In genomic region chr11:75482931-75483469, GRCh38 we compare ENCODE assay signal across 21 cellular contexts.
"Had no signal": no experiment of that assay in that cellular context is flagged by ENCODE, and none has a peak within 500 bp of the region (broad histone marks: within the 10 kb centered on the region; RNA-seq: fewer than 3 reads in every experiment).

No MANE protein-coding gene starts in this region.

- H3K4me3 Mint-ChIP-seq: activated CD8-positive, alpha-beta memory T cell treated with anti-CD3 and anti-CD28 coated beads, Interleukin-2, amount 10 ng/mL, durations not matched to agents 7 days and 5 days; activated naive CD8-positive, alpha-beta T cell; endodermal cell; natural killer cell treated with Interleukin-12 subunit alpha and Interleukin-12 subunit beta and Interleukin-15 and Interleukin-18, amount 100 ng/mL, for 72 hours; stimulated activated naive CD8-positive, alpha-beta T cell treated with anti-CD3 and anti-CD28 coated beads, Interleukin-15, amount 100 ng/mL, for 72 hours had no signal

- H3K9me3 ChIP-seq: breast epithelium, gastrocnemius medialis, heart right ventricle, left lung, psoas muscle, SK-N-SH, spleen, upper lobe of left lung had no signal

- H3K4me1 ChIP-seq: breast epithelium, left lung, upper lobe of left lung had no signal

- H3K9me3 Mint-ChIP-seq: endodermal cell; natural killer cell treated with Interleukin-12 subunit alpha and Interleukin-12 subunit beta and Interleukin-15 and Interleukin-18, amount 100 ng/mL, for 72 hours; stimulated activated naive CD8-positive, alpha-beta T cell treated with anti-CD3 and anti-CD28 coated beads, Interleukin-15, amount 100 ng/mL, for 72 hours had no signal

- ATAC-seq: activated CD8-positive, alpha-beta memory T cell treated with anti-CD3 and anti-CD28 coated beads, Interleukin-2, amount 10 ng/mL, durations not matched to agents 7 days and 5 days; gastrocnemius medialis; heart right ventricle; left lung; natural killer cell treated with Interleukin-12 subunit alpha and Interleukin-12 subunit beta and Interleukin-15 and Interleukin-18, amount 100 ng/mL, for 72 hours; psoas muscle; sciatic nerve; stimulated activated naive CD8-positive, alpha-beta T cell treated with anti-CD3 and anti-CD28 coated beads, Interleukin-15, amount 100 ng/mL, for 72 hours had no signal

- H3K4me1 Mint-ChIP-seq: endodermal cell; stimulated activated naive CD8-positive, alpha-beta T cell treated with anti-CD3 and anti-CD28 coated beads, Interleukin-15, amount 100 ng/mL, for 72 hours had no signal

- H3K36me3 Mint-ChIP-seq: activated CD8-positive, alpha-beta memory T cell treated with anti-CD3 and anti-CD28 coated beads, Interleukin-2, amount 10 ng/mL, durations not matched to agents 7 days and 5 days; activated naive CD8-positive, alpha-beta T cell; natural killer cell treated with Interleukin-12 subunit alpha and Interleukin-12 subunit beta and Interleukin-15 and Interleukin-18, amount 100 ng/mL, for 72 hours had no signal

- H3K27me3 ChIP-seq: breast epithelium, gastrocnemius medialis, heart right ventricle, left lung, spleen, upper lobe of left lung had no signal

- DNase-seq: activated CD4-positive, alpha-beta T cell treated with anti-CD3 and anti-CD28 coated beads, Interleukin-2, amount 50 U/mL, for 48 hours; activated CD4-positive, CD25-positive, alpha-beta regulatory T cell treated with anti-CD3 and anti-CD28 coated beads, Interleukin-2, amount 50 U/mL, for 72 hours; activated CD8-positive, alpha-beta memory T cell treated with anti-CD3 and anti-CD28 coated beads, Interleukin-2, amount 10 ng/mL, durations not matched to agents 7 days and 5 days; activated effector memory CD4-positive, alpha-beta T cell treated with anti-CD3 and anti-CD28 coated beads, Interleukin-2, amount 50 U/mL, for 16 hours; activated T-cell treated with anti-CD3 and anti-CD28 coated beads, Interleukin-2, amount 50 U/mL, for 1 hour; endodermal cell; gastrocnemius medialis; heart right ventricle; mesenchymal stem cell; occipital lobe; psoas muscle; SK-N-SH; spleen; stimulated activated naive CD8-positive, alpha-beta T cell treated with anti-CD3 and anti-CD28 coated beads, Interleukin-15, amount 100 ng/mL, for 72 hours; T-helper 1 cell; upper lobe of left lung had no signal

- H3K27ac ChIP-seq: breast epithelium, gastrocnemius medialis, heart right ventricle, left lung, psoas muscle, upper lobe of left lung had no signal

- H3K36me3 ChIP-seq: breast epithelium, gastrocnemius medialis, heart right ventricle, left lung, upper lobe of left lung had no signal

- H3K4me3 ChIP-seq: breast epithelium, gastrocnemius medialis, heart right ventricle, left lung, psoas muscle, spleen, upper lobe of left lung had no signal

- H3K27ac Mint-ChIP-seq: activated naive CD8-positive, alpha-beta T cell; endodermal cell; natural killer cell treated with Interleukin-12 subunit alpha and Interleukin-12 subunit beta and Interleukin-15 and Interleukin-18, amount 100 ng/mL, for 72 hours; stimulated activated naive CD8-positive, alpha-beta T cell treated with anti-CD3 and anti-CD28 coated beads, Interleukin-15, amount 100 ng/mL, for 72 hours had no signal

- H3K27me3 Mint-ChIP-seq: activated CD8-positive, alpha-beta memory T cell treated with anti-CD3 and anti-CD28 coated beads, Interleukin-2, amount 10 ng/mL, durations not matched to agents 7 days and 5 days; activated naive CD8-positive, alpha-beta T cell; stimulated activated naive CD8-positive, alpha-beta T cell treated with anti-CD3 and anti-CD28 coated beads, Interleukin-15, amount 100 ng/mL, for 72 hours had no signal
